12 cellular contexts compared by ENCODE assay signal in the genomic region with DNA sequence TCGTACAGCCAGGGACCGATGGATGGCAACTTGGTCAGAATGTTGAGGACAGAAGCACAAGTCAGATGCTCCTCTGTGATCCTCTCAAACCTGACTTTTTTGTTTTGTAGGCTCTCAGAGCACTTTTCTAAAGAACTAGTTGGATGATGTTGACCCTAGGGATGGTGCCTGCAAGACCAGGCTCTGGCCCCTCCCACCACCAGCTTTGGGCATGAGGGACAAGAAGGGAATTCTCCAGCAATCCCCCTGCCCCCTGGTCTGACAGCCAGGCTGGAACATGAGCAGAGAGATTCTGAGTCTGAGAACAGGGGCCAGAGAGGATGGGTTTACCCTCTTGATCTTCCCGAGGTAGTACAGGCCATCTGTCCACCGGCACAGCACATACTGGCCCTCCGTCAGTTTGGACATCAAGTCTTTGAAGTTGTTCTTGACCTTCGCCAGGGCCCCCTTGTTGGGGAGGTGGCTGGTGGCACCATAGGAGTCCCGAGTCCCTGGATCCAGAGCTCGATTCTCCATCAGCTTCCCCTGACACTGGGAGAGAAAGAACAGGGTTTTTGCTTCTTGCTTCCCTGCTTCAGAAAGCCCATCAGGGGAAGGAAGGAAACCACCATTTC. TPM values are rescaled to one million over a fixed set of nuclear protein-coding genes. Genes with fewer than 3 reads are reported as not detected.
DNase-seq lines count a peak whose midpoint lies in the region; ATAC-seq and TF ChIP-seq lines count a peak whose summit lies in the region.
"Had no signal": no experiment of that assay in that cellular context is flagged by ENCODE, and none has a peak within 500 bp of the region (broad histone marks: within the 10 kb centered on the region; RNA-seq: fewer than 3 reads in every experiment).

No MANE protein-coding gene starts in this region.

- H3K27ac Mint-ChIP-seq in CD14-positive monocyte (peak overlapping the region in 5 of 7 donors; percentile 41 to 95 (median 68)), HFFc6 (peak overlapping the region; percentile 19; the same call in 1 of the 2 replicates), activated B cell treated with CpG ODN at 0.5 μM for 24 hours (peak overlapping the region; percentile 46), immature natural killer cell (peak overlapping the region in 5 of 6 donors; percentile 17 to 76 (median 57))
- H3K27ac Mint-ChIP-seq: neural progenitor cell had no signal

- peaks cover 57% of the 10 kb centered on the region for H3K4me1 Mint-ChIP-seq in CD14-positive monocyte
- peaks cover 45% of the 10 kb centered on the region for H3K4me1 Mint-ChIP-seq in HFFc6 (ENCODE audit: low read depth)
- H3K4me1 Mint-ChIP-seq in activated B cell treated with CpG ODN at 0.5 μM for 24 hours, result peaks cover 54% of the 10 kb centered on the region
- peaks cover 35 to 36% of the 10 kb centered on the region in 2 donors for H3K4me1 Mint-ChIP-seq in immature natural killer cell

- H3K27me3 Mint-ChIP-seq in CD14-positive monocyte (ENCODE audit: low read depth in 3 of 3), result peaks cover 0 to 2% (median 0%) of the 10 kb centered on the region in 3 donors
- H3K27me3 Mint-ChIP-seq in HFFc6 (ENCODE audit: insufficient read depth), result peaks cover 3% of the 10 kb centered on the region
- H3K27me3 Mint-ChIP-seq in activated B cell treated with CpG ODN at 0.5 μM for 24 hours, result no peaks in the 10 kb centered on the region
- H3K27me3 Mint-ChIP-seq in immature natural killer cell (ENCODE audit: low read depth in 3 of 3), result peaks cover 3 to 6% (median 3%) of the 10 kb centered on the region in 3 donors

- POLR2A ChIA-PET in activated B cell treated with CpG ODN at 0.5 μM for 24 hours (lab: Charles Lee), result interaction anchor here (1.0 to 3.3 kb wide), 4 partner anchors 12 to 61 kb away, joined by 3 to 10 read pairs (median 7); no protein-coding TSS in a partner anchor

- no peak for ATAC-seq in activated B cell treated with CpG ODN at 0.5 μM for 24 hours (ENCODE audit: low read depth)
- no peak for ATAC-seq in HG02938 (IDR thresholded peaks at IDR 0.05; ENCODE audit: unreplicated experiment)
- ATAC-seq: sciatic nerve had no signal

- CTCF ChIA-PET in activated B cell treated with CpG ODN at 0.5 μM for 24 hours (lab: Charles Lee), result no interaction called here

- H3K36me3 Mint-ChIP-seq in CD14-positive monocyte (peaks cover 36 to 45% of the 10 kb centered on the region in 2 donors), HFFc6 (ENCODE audit: low read depth) (peaks cover 31% of the 10 kb centered on the region), activated B cell treated with CpG ODN at 0.5 μM for 24 hours (ENCODE audit: low read depth) (peaks cover 18% of the 10 kb centered on the region), immature natural killer cell (peaks cover 4 to 14% (median 5%) of the 10 kb centered on the region in 3 donors)

- H3K4me3 Mint-ChIP-seq in CD14-positive monocyte (no peak overlapping the region), HFFc6 (no peak overlapping the region), activated B cell treated with CpG ODN at 0.5 μM for 24 hours (no peak overlapping the region), immature natural killer cell (peak overlapping the region in 2 of 5 donors; percentile 30 to 81)

- TF ChIP-seq CTCF in CD14-positive monocyte (IDR thresholded peaks at IDR 0.05), result no peak
- no peak for TF ChIP-seq CTCF in HFFc6 (IDR thresholded peaks at IDR 0.05)
- TF ChIP-seq CTCF in activated B cell treated with CpG ODN at 0.5 μM for 24 hours (IDR thresholded peaks at IDR 0.05), result no peak

- intact Hi-C loops in CD14-positive monocyte (cut with micrococcal nuclease) (no loop called here), activated B cell treated with CpG ODN at 0.5 μM for 24 hours (cut with micrococcal nuclease) (no loop called here)

- H3K9me3 Mint-ChIP-seq in CD14-positive monocyte (peaks cover 0 to 2% (median 0%) of the 10 kb centered on the region in 7 donors), HFFc6 (no peaks in the 10 kb centered on the region), activated B cell treated with CpG ODN at 0.5 μM for 24 hours (no peaks in the 10 kb centered on the region), immature natural killer cell (no peaks in the 10 kb centered on the region)
- H3K9me3 Mint-ChIP-seq: neural progenitor cell had no signal

- DNase-seq in CD14-positive monocyte (ENCODE audit: low spot score) (no peak), HFFc6 (no peak), activated B cell treated with CpG ODN at 0.5 μM for 24 hours (no peak), immature natural killer cell (no peak), ecto neural progenitor cell (ENCODE audit: low spot score) (no peak), T1000 (lab: John Stamatoyannopoulos, UW) (no peak), dermis blood vessel endothelial cell (no peak)
- DNase-seq: glutamatergic neuron, left ventricle myocardium inferior had no signal

RNA-seq across cellular contexts. Expression of gene PHF19, which starts 2.7 kb away (rescaled TPM):
- 10 to 100 TPM; 12.6 to 12.7 TPM for polyA plus RNA-seq in CD14-positive monocyte
- 10 to 100 TPM; 49.1 to 83.4 (median 75.7) TPM for total RNA-seq in HFFc6 (2021; fragmentation: NEBNext Ultra II Directional; extraction: Animal tissue kit (Norgen Biotek cat#: 25700))
- 50.2 and 55.3 TPM in 2 replicates for total RNA-seq in activated B cell treated with CpG ODN at 0.5 μM for 24 hours
- 10 to 100 TPM; 12.1 to 12.9 (median 12.8) TPM for polyA plus RNA-seq in immature natural killer cell
- total RNA-seq in dermis blood vessel endothelial cell, result 20.4 and 81.7 TPM in 2 replicates

RNA-seq across cellular contexts. Expression of gene PSMD5, which starts 31.6 kb away (rescaled TPM):
- polyA plus RNA-seq in CD14-positive monocyte (10 to 100 TPM; 10.7 to 20.9 TPM), immature natural killer cell (10 to 100 TPM; 10.1 to 23.1 (median 13.3) TPM)
- total RNA-seq in HFFc6 (2021; fragmentation: NEBNext Ultra II Directional; extraction: Animal tissue kit (Norgen Biotek cat#: 25700)), result 10 to 100 TPM; 56.9 to 63.2 (median 60.1) TPM
- total RNA-seq in activated B cell treated with CpG ODN at 0.5 μM for 24 hours (34.8 and 38.9 TPM in 2 replicates), dermis blood vessel endothelial cell (21.8 and 33.9 TPM in 2 replicates)

RNA-seq across cellular contexts. Expression of gene TRAF1, which starts 52.3 kb away (rescaled TPM):
- polyA plus RNA-seq in CD14-positive monocyte (under 1 TPM; 0.15 to 0.74 TPM), immature natural killer cell (1 to 10 TPM in 2 of 3 donors, under 1 TPM in 1; 0.67 to 3.4 (median 1.5) TPM)
- total RNA-seq in HFFc6 (2021; fragmentation: NEBNext Ultra II Directional; extraction: Animal tissue kit (Norgen Biotek cat#: 25700)), result 1 to 10 TPM in 1 of 6 experiments, under 1 TPM in 5; 0.54 to 1.0 (median 0.87) TPM
- total RNA-seq in activated B cell treated with CpG ODN at 0.5 μM for 24 hours (115 and 130 TPM in 2 replicates), dermis blood vessel endothelial cell (1.1 and 4.4 TPM in 2 replicates)

Comparison
In these comparisons a context has a peak if more than half of its experiments do, and no peak if none do; other contexts are left out.
1. RNA of gene TRAF1, which starts 52.3 kb away (total RNA-seq): 115 to 130 TPM in activated B cell treated with CpG ODN at 0.5 μM for 24 hours; 1.1 to 4.4 TPM in dermis blood vessel endothelial cell and 0.54 to 1.0 TPM in HFFc6; every median in the first group is over 10 times any median in the second.
2. Peak in every context shown above with its lines, with median percentiles within 50 percentile points of each other: H3K27ac Mint-ChIP-seq.